In genomic region chr15:95581595-95581994, GRCh38 we compare ENCODE assay signal across 37 cellular contexts.
A peak's percentile ranks its signal among the peaks of the same experiment; 100 is the strongest.
DNase-seq lines count a peak whose midpoint lies in the region; ATAC-seq, FAIRE-seq and TF ChIP-seq lines count a peak whose summit lies in the region.
"Had no signal": no experiment of that assay in that cellular context is flagged by ENCODE, and none has a peak within 500 bp of the region (broad histone marks: within the 10 kb centered on the region; RNA-seq: fewer than 3 reads in every experiment).

No MANE protein-coding gene starts in this region.

- no peak for FAIRE-seq in kidney (lab: Jason Lieb, UNC)
- FAIRE-seq: A204.1, A549, D721Med had no signal

- H3K27me3 Mint-ChIP-seq in nephron (ENCODE audit: low read depth), result no peaks in the 10 kb centered on the region
- peaks cover 6 to 8% of the 10 kb centered on the region in 2 donors for H3K27me3 Mint-ChIP-seq in effector memory CD8-positive, alpha-beta T cell
- H3K27me3 Mint-ChIP-seq: B cell; CD4-positive, alpha-beta memory T cell; CD4-positive, CD25-positive, alpha-beta regulatory T cell had no signal

- no peak overlapping the region for H2BK12ac ChIP-seq in trophoblast cell (ENCODE audit: low read length)

- H3K36me3 Mint-ChIP-seq in nephron (ENCODE audit: low read depth), result no peaks in the 10 kb centered on the region
- H3K36me3 Mint-ChIP-seq in effector memory CD8-positive, alpha-beta T cell (ENCODE audit: insufficient read depth), result no peaks in the 10 kb centered on the region
- H3K36me3 Mint-ChIP-seq: CD14-positive monocyte; CD4-positive, alpha-beta memory T cell; CD4-positive, CD25-positive, alpha-beta regulatory T cell; CD8-positive, alpha-beta memory T cell; CD8-positive, alpha-beta T cell had no signal

- no peak overlapping the region for H3K18ac ChIP-seq in trophoblast cell (ENCODE audit: low read length)

- peak overlapping the region; percentile 28 for H4K8ac ChIP-seq in trophoblast cell (ENCODE audit: low read depth, low read length)

- H3K4me2 ChIP-seq in trophoblast cell (ENCODE audit: low read length), result no peak overlapping the region
- H3K4me2 ChIP-seq: A549; BLaER1; BLaER1 treated with 17β-estradiol and CSF1 and Interleukin-3, amounts not matched to agents 10 nM and 100 nM had no signal

- no peaks in the 10 kb centered on the region for H3K79me1 ChIP-seq in trophoblast cell (ENCODE audit: low read length)

- intact Hi-C loops in kidney (cut with DNase I), result no loop called here

- peaks cover 3% of the 10 kb centered on the region for H3K9me3 Mint-ChIP-seq in nephron
- no peaks in the 10 kb centered on the region for H3K9me3 Mint-ChIP-seq in effector memory CD8-positive, alpha-beta T cell
- H3K9me3 Mint-ChIP-seq: CD4-positive, alpha-beta T cell; CD8-positive, alpha-beta memory T cell; CD8-positive, alpha-beta T cell had no signal

- H3K79me2 ChIP-seq in trophoblast cell (ENCODE audit: control insufficient read depth, insufficient read depth, low read length, poor library complexity), result no peaks in the 10 kb centered on the region

- H2AK5ac ChIP-seq in trophoblast cell (ENCODE audit: low read length), result no peak overlapping the region

- H3K4me1 Mint-ChIP-seq in nephron, result peaks cover 32% of the 10 kb centered on the region
- H3K4me1 Mint-ChIP-seq in effector memory CD8-positive, alpha-beta T cell (ENCODE audit: low read depth in 2 of 2), result no peaks in the 10 kb centered on the region
- H3K4me1 Mint-ChIP-seq: B cell; CD14-positive monocyte; CD4-positive, alpha-beta memory T cell; CD4-positive, CD25-positive, alpha-beta regulatory T cell; CD8-positive, alpha-beta memory T cell had no signal

- no peaks in the 10 kb centered on the region for H3K27me3 ChIP-seq in trophoblast cell (ENCODE audit: insufficient read depth, low read length)
- H3K27me3 ChIP-seq: BE2C; BLaER1; BLaER1 treated with 17β-estradiol and CSF1 and Interleukin-3, amounts not matched to agents 10 nM and 100 nM had no signal

- no peaks in the 10 kb centered on the region for H3K36me3 ChIP-seq in kidney (ENCODE audit: control insufficient read depth in 1 of 2, insufficient read depth in 2 of 2, low read length in 2 of 2)
- peaks cover 0 to 2% of the 10 kb centered on the region in 2 experiments for H3K36me3 ChIP-seq in trophoblast cell (ENCODE audit: control insufficient read depth in 1 of 2, insufficient read depth in 2 of 2, low read length in 2 of 2)
- H3K36me3 ChIP-seq: BE2C; BLaER1; BLaER1 treated with 17β-estradiol and CSF1 and Interleukin-3, amounts not matched to agents 10 nM and 100 nM had no signal

- no peak overlapping the region for H3K23ac ChIP-seq in trophoblast cell (ENCODE audit: low read length)

- DNase-seq in ELF-1 (ENCODE audit: low read depth, low spot score) (peak; percentile 7), kidney (peak; percentile 44), trophoblast cell (peak; percentile 74 to 85), cerebellum (ENCODE audit: low spot score) (no peak)
- no peak for DNase-seq in effector memory CD8-positive, alpha-beta T cell
- DNase-seq in stimulated activated CD4-positive, alpha-beta T cell treated with anti-CD3 and anti-CD28 coated beads, Interleukin-12 subunit alpha, Interleukin-12 subunit beta, amount 100 ng/mL, for 4 hours, result no peak
- DNase-seq: 8988T; ACHN; AML-193; BE2C; C1 segment of cervical spinal cord; Caco-2; Calu3; CD4-positive, alpha-beta memory T cell; CD4-positive, alpha-beta T cell; CD4-positive, CD25-positive, alpha-beta regulatory T cell; CD8-positive, alpha-beta memory T cell; CD8-positive, alpha-beta T cell; COR-L47; DMS 273 treated with DMSO at 0.1 percent for 48 hours; DMS153; DMS53; DMS79; DMS79 treated with DMSO at 0.1 percent for 48 hours; DND-41; EL had no signal

- H4K12ac ChIP-seq in trophoblast cell (ENCODE audit: low read depth, low read length), result no peak overlapping the region

- no peak overlapping the region for H2BK5ac ChIP-seq in trophoblast cell (ENCODE audit: low read depth, low read length, poor library complexity)

- H3K4me1 ChIP-seq in kidney (ENCODE audit: control insufficient read depth in 1 of 2, insufficient read depth in 1 of 2, low read depth in 1 of 2, low read length in 2 of 2) (no peaks in the 10 kb centered on the region), trophoblast cell (ENCODE audit: control insufficient read depth in 1 of 2, insufficient read depth in 2 of 2, low read length in 2 of 2) (no peaks in the 10 kb centered on the region)
- H3K4me1 ChIP-seq: A549; BE2C; BLaER1; BLaER1 treated with 17β-estradiol and CSF1 and Interleukin-3, amounts not matched to agents 10 nM and 100 nM; Caco-2 had no signal

- H3K4me3 ChIP-seq in kidney (ENCODE audit: low read length in 2 of 2), result no peak overlapping the region
- no peak overlapping the region for H3K4me3 ChIP-seq in trophoblast cell (ENCODE audit: low read depth, low read length)
- H3K4me3 ChIP-seq: A549; BLaER1; BLaER1 treated with 17β-estradiol and CSF1 and Interleukin-3, amounts not matched to agents 10 nM and 100 nM had no signal

- H4K91ac ChIP-seq in trophoblast cell (ENCODE audit: low read depth, low read length), result no peak overlapping the region

- H2AFZ ChIP-seq in trophoblast cell (ENCODE audit: insufficient read depth, low read length, poor library complexity), result no peak overlapping the region

- H3K4ac ChIP-seq in trophoblast cell (ENCODE audit: low read depth, low read length), result no peak overlapping the region

- WGBS in trophoblast cell (ENCODE audit: extremely low coverage, insufficient coverage, insufficient read length), result no CpG with 5 or more reads among the region's 13 CpGs

- H3K27ac Mint-ChIP-seq in nephron, result peak overlapping the region in 2 of 3 experiments; percentile 20 to 41
- no peak overlapping the region for H3K27ac Mint-ChIP-seq in effector memory CD8-positive, alpha-beta T cell
- H3K27ac Mint-ChIP-seq: B cell; CD14-positive monocyte; CD4-positive, alpha-beta memory T cell; CD4-positive, alpha-beta T cell; CD4-positive, CD25-positive, alpha-beta regulatory T cell; CD8-positive, alpha-beta memory T cell; CD8-positive, alpha-beta T cell had no signal

- no peak for TF ChIP-seq CTCF in kidney (IDR thresholded peaks at IDR 0.05; ENCODE audit: borderline replicate concordance, extremely low read depth, insufficient read depth)
- no peak for TF ChIP-seq CTCF in nephron (IDR thresholded peaks at IDR 0.05; ENCODE audit: unreplicated experiment in 3 of 3)

- H3K9me3 ChIP-seq in kidney (ENCODE audit: control insufficient read depth in 1 of 2, low read length in 2 of 2) (no peaks in the 10 kb centered on the region), trophoblast cell (ENCODE audit: insufficient read depth, low read depth, low read length) (no peaks in the 10 kb centered on the region)
- H3K9me3 ChIP-seq: A549; BE2C; BLaER1; BLaER1 treated with 17β-estradiol and CSF1 and Interleukin-3, amounts not matched to agents 10 nM and 100 nM; Caco-2 had no signal

- H3K14ac ChIP-seq in trophoblast cell (ENCODE audit: low read length), result no peak overlapping the region

- no peak for ATAC-seq in effector memory CD8-positive, alpha-beta T cell (replicated peaks)
- no peak for ATAC-seq in HG02885 (IDR thresholded peaks at IDR 0.05; ENCODE audit: poor library complexity, unreplicated experiment)
- ATAC-seq: A549; CD8-positive, alpha-beta T cell had no signal

- no peak overlapping the region for H2BK120ac ChIP-seq in trophoblast cell (ENCODE audit: insufficient read depth, low read length, poor library complexity)

- H3K9ac ChIP-seq in kidney (ENCODE audit: low read length in 2 of 2), result no peak overlapping the region
- no peak overlapping the region for H3K9ac ChIP-seq in trophoblast cell (ENCODE audit: low read length)
- H3K9ac ChIP-seq: BLaER1; BLaER1 treated with 17β-estradiol and CSF1 and Interleukin-3, amounts not matched to agents 10 nM and 100 nM had no signal

- H3K27ac ChIP-seq in kidney (ENCODE audit: low read depth in 2 of 2, low read length in 2 of 2) (no peak overlapping the region), trophoblast cell (ENCODE audit: low read depth, low read length) (no peak overlapping the region)
- H3K27ac ChIP-seq: 22Rv1; A549; BLaER1; BLaER1 treated with 17β-estradiol and CSF1 and Interleukin-3, amounts not matched to agents 10 nM and 100 nM; C4-2B had no signal

- H3K4me3 Mint-ChIP-seq in nephron, result no peak overlapping the region
- H3K4me3 Mint-ChIP-seq in effector memory CD8-positive, alpha-beta T cell, result no peak overlapping the region
- H3K4me3 Mint-ChIP-seq: B cell; CD14-positive monocyte; CD4-positive, alpha-beta memory T cell; CD4-positive, alpha-beta T cell; CD8-positive, alpha-beta memory T cell; CD8-positive, alpha-beta T cell had no signal

Comparison
In these comparisons a context has a peak if more than half of its experiments do, and no peak if none do; other contexts are left out.
1. DNase-seq: peak in ELF-1 (single experiment), kidney (single experiment) and trophoblast cell (2 of 2); none in effector memory CD8-positive, alpha-beta T cell (0 of 3), stimulated activated CD4-positive, alpha-beta T cell treated with anti-CD3 and anti-CD28 coated beads, Interleukin-12 subunit alpha, Interleukin-12 subunit beta, amount 100 ng/mL, for 4 hours (single experiment) and cerebellum (single experiment).
2. H3K27ac Mint-ChIP-seq: peak in nephron (2 of 3); none in effector memory CD8-positive, alpha-beta T cell (0 of 2).